In genomic region chr7:139118234-139118802, GRCh38 we compare ENCODE assay signal across 8 cellular contexts. TPM values are rescaled to one million over a fixed set of nuclear protein-coding genes. Genes with fewer than 3 reads are reported as not detected.
A peak's percentile ranks its signal among the peaks of the same experiment; 100 is the strongest.
DNase-seq lines count a peak whose midpoint lies in the region; ATAC-seq and TF ChIP-seq lines count a peak whose summit lies in the region.

No MANE protein-coding gene starts in this region.

- DNase-seq in AML-193 (lab: John Stamatoyannopoulos, UW), result peak; percentile 14 to 18
- peak; percentile 28 for DNase-seq in SIG-M5 (lab: John Stamatoyannopoulos, UW)
- peak; percentile 63 to 82 for DNase-seq in fibroblast of lung (ENCODE audit: low read depth in 2 of 2)
- DNase-seq in psoas muscle, result no peak
- no peak for DNase-seq in medulla oblongata (ENCODE audit: extremely low spot score)
- DNase-seq in tibial nerve (ENCODE audit: low spot score in 2 of 2), result no peak

- no peak for TF ChIP-seq EP300 in tibial nerve (IDR thresholded peaks at IDR 0.05)

- no peak for TF ChIP-seq POLR2A in tibial nerve (IDR thresholded peaks at IDR 0.05)

- H4K20me1 ChIP-seq in fibroblast of lung (ENCODE audit: control insufficient read depth, extremely low read depth, insufficient read depth, low read length), result no peaks in the 10 kb centered on the region

- H3K4me3 ChIP-seq in fibroblast of lung (replicated peaks in 1 of 4; ENCODE audit: control extremely low read depth in 1 of 4, insufficient read depth in 1 of 4, low read depth in 3 of 4, low read length in 4 of 4), result no peak overlapping the region
- H3K4me3 ChIP-seq in psoas muscle, result no peak overlapping the region
- no peak overlapping the region for H3K4me3 ChIP-seq in tibial nerve

- ATAC-seq in GM18870 (IDR thresholded peaks at IDR 0.05; ENCODE audit: unreplicated experiment), result peak; percentile 85
- ATAC-seq in HG02981 (IDR thresholded peaks at IDR 0.05; ENCODE audit: unreplicated experiment), result peak; percentile 66
- no peak for ATAC-seq in psoas muscle

- H3K9me3 ChIP-seq in fibroblast of lung (ENCODE audit: control insufficient read depth, insufficient read depth, low read depth, low read length) (no peaks in the 10 kb centered on the region), psoas muscle (no peaks in the 10 kb centered on the region), tibial nerve (no peaks in the 10 kb centered on the region)

- peak overlapping the region; percentile 13 for H3K4me2 ChIP-seq in fibroblast of lung (ENCODE audit: extremely low read depth, insufficient read depth, low read length)

- no peak overlapping the region for H3K27ac ChIP-seq in fibroblast of lung (ENCODE audit: insufficient read depth, low read length)
- no peak overlapping the region for H3K27ac ChIP-seq in psoas muscle
- no peak overlapping the region for H3K27ac ChIP-seq in tibial nerve

- H3K79me2 ChIP-seq in fibroblast of lung (ENCODE audit: control insufficient read depth, insufficient read depth, low read length), result no peaks in the 10 kb centered on the region

- WGBS in psoas muscle, 3 donors, result 48 to 53% (median 51%) methylated on average over 8 of the region's 8 CpGs
- WGBS in tibial nerve, 2 donors, result 60 to 65% methylated on average over 8 of the region's 8 CpGs

- TF ChIP-seq CTCF in fibroblast of lung (conservative IDR thresholded peaks at IDR 0.05 in 1 of 2, IDR thresholded peaks at IDR 0.05 in 1 of 2; ENCODE audit: low read depth in 1 of 2, low read length in 2 of 2) (no peak), psoas muscle (IDR thresholded peaks at IDR 0.05) (no peak), tibial nerve (IDR thresholded peaks at IDR 0.05) (no peak)

- H3K4me1 ChIP-seq in fibroblast of lung (ENCODE audit: control insufficient read depth, extremely low read depth, insufficient read depth, low read length), result no peaks in the 10 kb centered on the region
- no peaks in the 10 kb centered on the region for H3K4me1 ChIP-seq in psoas muscle
- no peaks in the 10 kb centered on the region for H3K4me1 ChIP-seq in tibial nerve

- no peak overlapping the region for H3K9ac ChIP-seq in fibroblast of lung (ENCODE audit: insufficient read depth, low read length)

- intact Hi-C loops in psoas muscle (cut with DNase I), result no loop called here

- no peak overlapping the region for H2AFZ ChIP-seq in fibroblast of lung (ENCODE audit: low read length)

- no peaks in the 10 kb centered on the region for H3K36me3 ChIP-seq in fibroblast of lung (ENCODE audit: control insufficient read depth, insufficient read depth, low read length)
- no peaks in the 10 kb centered on the region for H3K36me3 ChIP-seq in psoas muscle (ENCODE audit: insufficient read depth in 1 of 2, low read depth in 1 of 2)
- no peaks in the 10 kb centered on the region for H3K36me3 ChIP-seq in tibial nerve

- H3K27me3 ChIP-seq in fibroblast of lung (ENCODE audit: control insufficient read depth, insufficient read depth, low read length) (peaks cover 3% of the 10 kb centered on the region), psoas muscle (ENCODE audit: insufficient read depth in 3 of 3, low read length in 2 of 3) (peaks cover 0 to 2% (median 0%) of the 10 kb centered on the region in 3 donors), tibial nerve (no peaks in the 10 kb centered on the region)

RNA-seq across cellular contexts. Expression of gene ZC3HAV1, which starts 8.8 kb away (rescaled TPM):
- 24.7 and 24.8 TPM in 2 replicates for total RNA-seq in fibroblast of lung
- polyA plus RNA-seq in fibroblast of lung, result 28.8 and 31.8 TPM in 2 replicates
- 18.7 and 19.9 TPM in 2 replicates for polyA plus RNA-seq in fibroblast of lung (2012)
- polyA minus RNA-seq in fibroblast of lung (ENCODE audit: low replicate concordance), result 33.7 and 50.9 TPM in 2 replicates
- 1 to 10 TPM; 3.0 to 5.3 (median 4.4) TPM for total RNA-seq in psoas muscle
- 1 to 10 TPM; 1.6 to 4.6 (median 1.6) TPM for polyA plus RNA-seq in psoas muscle
- 10 to 100 TPM; 30.3 to 38.2 (median 31.7) TPM for total RNA-seq in tibial nerve

Comparison
In these comparisons a context has a peak if more than half of its experiments do, and no peak if none do; other contexts are left out.
1. DNase-seq: peak in AML-193 (2 of 2), SIG-M5 (single experiment) and fibroblast of lung (2 of 2); none in psoas muscle (0 of 2), medulla oblongata (single experiment) and tibial nerve (0 of 2).
2. ATAC-seq: peak in GM18870 (single experiment) and HG02981 (single experiment); none in psoas muscle (0 of 4).